Comparison of ENCODE assay signal across 20 cellular contexts in the genomic region with DNA sequence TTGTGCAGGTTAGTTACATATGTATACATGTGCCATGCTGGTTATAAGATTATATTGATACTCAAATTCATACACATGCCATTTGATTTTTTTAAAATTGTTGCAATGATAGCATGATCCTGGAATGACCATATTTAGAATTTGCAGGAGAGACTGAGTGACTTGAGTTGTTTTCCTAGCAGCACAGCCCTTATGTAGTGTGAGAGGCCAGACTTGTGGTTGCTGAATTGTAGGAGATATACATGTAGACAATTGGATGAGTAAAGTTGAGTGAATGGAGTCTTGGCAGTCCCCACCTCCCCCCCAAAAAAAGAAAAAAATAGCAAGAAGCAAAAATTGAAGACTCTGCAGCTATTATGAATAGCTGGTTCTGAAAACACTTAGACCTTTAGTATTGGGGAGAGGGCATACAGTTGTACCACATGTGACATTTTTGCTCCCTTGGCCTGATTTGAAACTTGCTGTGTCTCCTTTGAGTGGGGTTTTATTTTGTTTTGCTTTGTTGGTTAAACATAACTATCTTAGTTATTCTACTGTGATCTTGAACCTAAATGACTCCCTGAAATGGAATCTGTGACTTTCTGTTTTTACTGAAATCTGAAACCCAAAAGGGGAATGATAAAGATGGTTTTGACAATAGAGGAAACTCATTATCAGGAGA.
DNase-seq lines count a peak whose midpoint lies in the region; ATAC-seq, FAIRE-seq and TF ChIP-seq lines count a peak whose summit lies in the region.
"Had no signal": no experiment of that assay in that cellular context is flagged by ENCODE, and none has a peak within 500 bp of the region (broad histone marks: within the 10 kb centered on the region; RNA-seq: fewer than 3 reads in every experiment).

No MANE protein-coding gene starts in this region.

- H3K27me3 ChIP-seq in SJSA1 (replicated peaks), result no peaks in the 10 kb centered on the region
- no peaks in the 10 kb centered on the region for H3K27me3 ChIP-seq in endothelial cell of umbilical vein (ENCODE audit: control insufficient read depth in 2 of 2, insufficient read depth in 2 of 2, low read length in 2 of 2)
- H3K27me3 ChIP-seq: breast epithelium, tibial nerve had no signal

- CTCF ChIA-PET in endothelial cell of umbilical vein (lab: Charles Lee), result no interaction called here

- POLR2A ChIA-PET in endothelial cell of umbilical vein (lab: Charles Lee), result no interaction called here

- H3K4me3 ChIP-seq in SJSA1, result no peak overlapping the region
- no peak overlapping the region for H3K4me3 ChIP-seq in endothelial cell of umbilical vein (replicated peaks in 1 of 3; ENCODE audit: insufficient read depth in 1 of 3, low read depth in 1 of 3, low read length in 3 of 3)
- no peak overlapping the region for H3K4me3 ChIP-seq in mesodermal cell (ENCODE audit: extremely low read depth, insufficient read depth, low read length, poor library complexity, severe bottlenecking)
- H3K4me3 ChIP-seq: breast epithelium, tibial nerve had no signal

- H3K27ac ChIP-seq in SJSA1 (peak overlapping the region; percentile 26), endothelial cell of umbilical vein (ENCODE audit: insufficient read depth, low read depth, low read length) (no peak overlapping the region), mesodermal cell (ENCODE audit: low read depth, low read length, severe bottlenecking) (peak overlapping the region; percentile 25)
- H3K27ac ChIP-seq: breast epithelium, tibial nerve had no signal

- TF ChIP-seq CTCF in D721Med (IDR thresholded peaks at IDR 0.05; ENCODE audit: insufficient read depth, missing control alignments), result no peak
- TF ChIP-seq CTCF in endothelial cell of umbilical vein (IDR thresholded peaks at IDR 0.05; ENCODE audit: extremely low read depth in 1 of 2, insufficient read depth in 1 of 2, low read depth in 1 of 2, low read length in 2 of 2), result no peak

- no peak for TF ChIP-seq POLR2A in endothelial cell of umbilical vein (IDR thresholded peaks at IDR 0.05; ENCODE audit: low read depth, low read length)

- dilution Hi-C loops in endothelial cell of umbilical vein (cut with MboI; ENCODE audit: extremely low pct_ligation_motif_present, low sequenced_read_pairs), result no loop called here

- no peak overlapping the region for H3K9ac ChIP-seq in endothelial cell of umbilical vein (replicated peaks; ENCODE audit: extremely low read depth, insufficient read depth, low read length)

- no peaks in the 10 kb centered on the region for H3K9me3 ChIP-seq in SJSA1 (replicated peaks)
- no peaks in the 10 kb centered on the region for H3K9me3 ChIP-seq in endothelial cell of umbilical vein (replicated peaks; ENCODE audit: control insufficient read depth, insufficient read depth, low read length)
- no peaks in the 10 kb centered on the region for H3K9me3 ChIP-seq in mesodermal cell (ENCODE audit: control insufficient read depth, low read length)
- H3K9me3 ChIP-seq: breast epithelium, tibial nerve had no signal

- H4K20me1 ChIP-seq in endothelial cell of umbilical vein (replicated peaks; ENCODE audit: control insufficient read depth, extremely low read depth, insufficient read depth, low read length), result no peaks in the 10 kb centered on the region

- no peak overlapping the region for H3K4me2 ChIP-seq in endothelial cell of umbilical vein (ENCODE audit: insufficient read depth, low read length)

- H3K36me3 ChIP-seq in SJSA1 (no peaks in the 10 kb centered on the region), endothelial cell of umbilical vein (ENCODE audit: control insufficient read depth in 2 of 2, extremely low read depth in 1 of 2, insufficient read depth in 2 of 2, low read length in 2 of 2) (no peaks in the 10 kb centered on the region), mesodermal cell (ENCODE audit: control insufficient read depth, insufficient read depth, low read length) (no peaks in the 10 kb centered on the region)
- H3K36me3 ChIP-seq: breast epithelium, tibial nerve had no signal

- no peak overlapping the region for H2AFZ ChIP-seq in endothelial cell of umbilical vein (ENCODE audit: low read depth, low read length)

- H3K9me1 ChIP-seq in endothelial cell of umbilical vein (replicated peaks; ENCODE audit: control insufficient read depth, extremely low read depth, insufficient read depth, low read length), result no peaks in the 10 kb centered on the region

- no peak for ATAC-seq in HG03196 (IDR thresholded peaks at IDR 0.05; ENCODE audit: unreplicated experiment)
- no peak for ATAC-seq in HG02885 (IDR thresholded peaks at IDR 0.05; ENCODE audit: poor library complexity, unreplicated experiment)
- ATAC-seq: left lobe of liver; stimulated activated naive CD8-positive, alpha-beta T cell treated with anti-CD3 and anti-CD28 coated beads, Interleukin-15, Interleukin-2, amounts not matched to agents 100 U/mL and 50 U/mL, for 24 hours had no signal

- no peaks in the 10 kb centered on the region for H3K79me2 ChIP-seq in endothelial cell of umbilical vein (ENCODE audit: control insufficient read depth, insufficient read depth, low read length)

- H3K4me1 ChIP-seq in SJSA1 (replicated peaks), result peaks cover 17% of the 10 kb centered on the region
- H3K4me1 ChIP-seq in endothelial cell of umbilical vein (ENCODE audit: control insufficient read depth, extremely low read depth, insufficient read depth, low read length), result peaks cover 9% of the 10 kb centered on the region
- H3K4me1 ChIP-seq in mesodermal cell (ENCODE audit: control insufficient read depth, insufficient read depth, low read length, poor library complexity, severe bottlenecking), result peaks cover 6% of the 10 kb centered on the region
- H3K4me1 ChIP-seq: breast epithelium had no signal

- intact Hi-C loops in endothelial cell of umbilical vein (cut with micrococcal nuclease), result no loop called here

- BruUV-seq in endothelial cell of umbilical vein (replicated peaks; lab: Mats Ljungman, UMichigan), result no TSS peak

- DNase-seq in D721Med (ENCODE audit: insufficient read length, low spot score) (no peak), SJSA1 (ENCODE audit: low read depth in 1 of 2, low spot score in 2 of 2) (peak; percentile 42 to 81), endothelial cell of umbilical vein (ENCODE audit: low read depth, low spot score) (peak; percentile 7), 8988T (no peak), HUDEP-2 (lab: John Stamatoyannopoulos, UW; ENCODE audit: unreplicated experiment in 76 of 76) (no peak)
- DNase-seq: activated CD4-positive, alpha-beta T cell treated with anti-CD3 and anti-CD28 coated beads for 48 hours; activated naive CD8-positive, alpha-beta T cell treated with anti-CD3 and anti-CD28 coated beads, Interleukin-2, amount 10 ng/mL, durations not matched to agents 7 days and 5 days; AML-193; NCI-H1092; NCI-H2029 treated with DMSO at 0.1 percent for 48 hours; NCI-H524; nephron progenitor cell; stimulated activated CD4-positive, alpha-beta T cell treated with anti-CD3 and anti-CD28 coated beads, Interleukin-4, amount 100 ng/mL, for 1 hour; stimulated activated naive CD8-positive, alpha-beta T cell treated with anti-CD3 and anti-CD28 coated beads, Interleukin-15, Interleukin-2, amounts not matched to agents 100 U/mL and 50 U/mL, for 24 hours had no signal

- FAIRE-seq in D721Med (lab: Jason Lieb, UNC) (peak; percentile 83), endothelial cell of umbilical vein (lab: Jason Lieb, UNC) (no peak)

TF ChIP-seq in endothelial cell of umbilical vein, 7 proteins besides CTCF, POLR2A, EP300 and RAD21:
- TF ChIP-seq GATA2 (IDR thresholded peaks at IDR 0.05; ENCODE audit: insufficient read depth, insufficient read length, low read depth, low read length), result peak; percentile 37
- TF ChIP-seq JUN (IDR thresholded peaks at IDR 0.05; ENCODE audit: borderline replicate concordance, insufficient read depth, insufficient read length, low read depth), result no peak
- no peak for TF ChIP-seq EZH2 (IDR thresholded peaks at IDR 0.05; ENCODE audit: borderline replicate concordance, low read depth, low read length, severe bottlenecking)
TF ChIP-seq in endothelial cell of umbilical vein: peak in this region for 1.

Comparison
In these comparisons a context has a peak if more than half of its experiments do, and no peak if none do; other contexts are left out.
1. DNase-seq: peak in SJSA1 (2 of 2) and endothelial cell of umbilical vein (single experiment); none in D721Med (single experiment), 8988T (single experiment) and HUDEP-2 (0 of 76).